In genomic region chr12:57268264-57268663, GRCh38 we compare ENCODE assay signal across 13 cellular contexts. TPM values are rescaled to one million over a fixed set of nuclear protein-coding genes. Genes with fewer than 3 reads are reported as not detected.
DNase-seq lines count a peak whose midpoint lies in the region; ATAC-seq, FAIRE-seq and TF ChIP-seq lines count a peak whose summit lies in the region.
"Had no signal": no experiment of that assay in that cellular context is flagged by ENCODE, and none has a peak within 500 bp of the region (broad histone marks: within the 10 kb centered on the region; RNA-seq: fewer than 3 reads in every experiment).

No MANE protein-coding gene starts in this region.

- POLR2A ChIA-PET in A549 (lab: Yijun Ruan, JAX) (no interaction called here), activated B cell treated with CpG ODN at 0.5 μM for 24 hours (lab: Charles Lee) (no interaction called here)

- TF ChIP-seq EP300 in A549 (IDR thresholded peaks at IDR 0.05), result no peak

- H3K36me3 Mint-ChIP-seq in activated B cell treated with CpG ODN at 0.5 μM for 24 hours (ENCODE audit: low read depth), result peaks cover 80% of the 10 kb centered on the region

- no peaks in the 10 kb centered on the region for H3K9me3 Mint-ChIP-seq in activated B cell treated with CpG ODN at 0.5 μM for 24 hours
- H3K9me3 Mint-ChIP-seq: T-cell had no signal

- intact Hi-C loops in activated B cell treated with CpG ODN at 0.5 μM for 24 hours (cut with micrococcal nuclease) (no loop called here), colonic mucosa (cut with DNase I) (no loop called here)

- TF ChIP-seq RAD21 in A549 (conservative IDR thresholded peaks at IDR 0.05 in 1 of 2, IDR thresholded peaks at IDR 0.05 in 1 of 2), result no peak

- 88% methylated on average over 7 of the region's 7 CpGs for WGBS in A549 (ENCODE audit: missing lambda C conversion rate)

- CTCF ChIA-PET in A549 (lab: Yijun Ruan, JAX) (interaction anchor here (0.6 to 18.3 kb wide), 2 partner anchors 173 to 187 kb away, joined by 3 to 316 read pairs; partner anchors contain the start of genes GLI1 and INHBE), activated B cell treated with CpG ODN at 0.5 μM for 24 hours (lab: Charles Lee) (no interaction called here)

- FAIRE-seq in A549 (lab: Jason Lieb, UNC), result no peak

- H3K4me3 ChIP-seq in A549 (no peak overlapping the region), colonic mucosa (no peak overlapping the region)
- H3K4me3 ChIP-seq: esophagus squamous epithelium had no signal

- H3K27ac ChIP-seq in A549 (peak overlapping the region in 1 of 2 experiments; percentile 44; a peak in 2 of 6 replicates), foreskin keratinocyte (no peak overlapping the region), colonic mucosa (no peak overlapping the region)
- H3K27ac ChIP-seq: esophagus squamous epithelium had no signal

- TF ChIP-seq POLR2A in A549 (IDR thresholded peaks at IDR 0.05; ENCODE audit: low read length), result no peak

- peak in 1 of 2 experiments; percentile 19 for DNase-seq in A549 (ENCODE audit: low read depth in 1 of 2, low spot score in 1 of 2)
- DNase-seq in CD1c-positive myeloid dendritic cell (ENCODE audit: extremely low spot score), result peak; percentile 12
- no peak for DNase-seq in activated B cell treated with CpG ODN at 0.5 μM for 24 hours
- peak in 1 of 2 donors; percentile 10 for DNase-seq in foreskin keratinocyte
- DNase-seq in NCI-H2227 treated with DMSO at 0.1 percent for 48 hours (lab: John Stamatoyannopoulos, UW), result no peak
- no peak for DNase-seq in effector CD8-positive, alpha-beta T cell (lab: John Stamatoyannopoulos, UW)
- no peak for DNase-seq in colonic mucosa
- DNase-seq: central memory CD4-positive, alpha-beta T cell; COR-L47; esophagus squamous epithelium; Kasumi-1; T-cell had no signal

- no peaks in the 10 kb centered on the region for H3K27me3 Mint-ChIP-seq in activated B cell treated with CpG ODN at 0.5 μM for 24 hours
- H3K27me3 Mint-ChIP-seq: T-cell had no signal

- no peak overlapping the region for H3K4me2 ChIP-seq in A549

- no peak overlapping the region for H3K9ac ChIP-seq in colonic mucosa (ENCODE audit: low read depth in 2 of 2, low read length in 2 of 2)

- ATAC-seq in A549 (no peak), activated B cell treated with CpG ODN at 0.5 μM for 24 hours (ENCODE audit: low read depth) (no peak), foreskin keratinocyte (peak; percentile 25), HG03139 (IDR thresholded peaks at IDR 0.05; ENCODE audit: unreplicated experiment) (no peak)
- ATAC-seq: T-cell had no signal

- H3K4me1 ChIP-seq in A549 (no peaks in the 10 kb centered on the region), foreskin keratinocyte (no peaks in the 10 kb centered on the region), colonic mucosa (no peaks in the 10 kb centered on the region)
- H3K4me1 ChIP-seq: esophagus squamous epithelium had no signal

- H3K9me3 ChIP-seq in A549, result no peaks in the 10 kb centered on the region
- no peaks in the 10 kb centered on the region for H3K9me3 ChIP-seq in colonic mucosa
- H3K9me3 ChIP-seq: esophagus squamous epithelium had no signal

- no peak overlapping the region for H3K4me3 Mint-ChIP-seq in activated B cell treated with CpG ODN at 0.5 μM for 24 hours
- H3K4me3 Mint-ChIP-seq: T-cell had no signal

- H3K4me1 Mint-ChIP-seq in activated B cell treated with CpG ODN at 0.5 μM for 24 hours, result peaks cover 5% of the 10 kb centered on the region
- H3K4me1 Mint-ChIP-seq: T-cell had no signal

- H3K27me3 ChIP-seq in foreskin keratinocyte (no peaks in the 10 kb centered on the region), colonic mucosa (no peaks in the 10 kb centered on the region)
- H3K27me3 ChIP-seq: esophagus squamous epithelium had no signal

- H3K27ac Mint-ChIP-seq in activated B cell treated with CpG ODN at 0.5 μM for 24 hours, result peak overlapping the region; percentile 52

- TF ChIP-seq CTCF in A549 (IDR thresholded peaks at IDR 0.05) (no peak), activated B cell treated with CpG ODN at 0.5 μM for 24 hours (IDR thresholded peaks at IDR 0.05) (no peak), foreskin keratinocyte (conservative IDR thresholded peaks at IDR 0.05) (no peak), colonic mucosa (IDR thresholded peaks at IDR 0.05) (no peak)

- H3K36me3 ChIP-seq in colonic mucosa, result peaks cover 12% of the 10 kb centered on the region

TF ChIP-seq in A549, 52 proteins besides CTCF, POLR2A, EP300 and RAD21:
- TF ChIP-seq HDAC2 (IDR thresholded peaks at IDR 0.05) (no peak), USF2 (IDR thresholded peaks at IDR 0.05) (no peak), MYC (IDR thresholded peaks at IDR 0.05; ENCODE audit: borderline replicate concordance, low read length) (no peak), MAFK (IDR thresholded peaks at IDR 0.05; ENCODE audit: partially characterized antibody) (peak; percentile 26)
- TF ChIP-seq, protein P1, sequence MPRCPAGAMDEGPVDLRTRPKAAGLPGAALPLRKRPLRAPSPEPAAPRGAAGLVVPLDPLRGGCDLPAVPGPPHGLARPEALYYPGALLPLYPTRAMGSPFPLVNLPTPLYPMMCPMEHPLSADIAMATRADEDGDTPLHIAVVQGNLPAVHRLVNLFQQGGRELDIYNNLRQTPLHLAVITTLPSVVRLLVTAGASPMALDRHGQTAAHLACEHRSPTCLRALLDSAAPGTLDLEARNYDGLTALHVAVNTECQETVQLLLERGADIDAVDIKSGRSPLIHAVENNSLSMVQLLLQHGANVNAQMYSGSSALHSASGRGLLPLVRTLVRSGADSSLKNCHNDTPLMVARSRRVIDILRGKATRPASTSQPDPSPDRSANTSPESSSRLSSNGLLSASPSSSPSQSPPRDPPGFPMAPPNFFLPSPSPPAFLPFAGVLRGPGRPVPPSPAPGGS (IDR thresholded peaks at IDR 0.05), result no peak

RNA-seq across cellular contexts. Expression of gene STAC3, which starts 17.3 kb away (rescaled TPM):
- 0.40 and 0.62 TPM in 2 replicates for polyA plus RNA-seq in A549 (2011; rRNA removed)
- 0.32 and 0.41 TPM in 2 replicates for polyA plus RNA-seq in A549 (2012; cell fraction: cytosol; rRNA removed)
- 1.8 and 2.2 TPM in 2 replicates for polyA plus RNA-seq in A549 (2012; cell fraction: nucleus; rRNA removed)
- polyA plus RNA-seq in A549 (2017; fragmentation: RNase III; extraction: RNeasy Plus Mini Kit Qiagen cat#74134 plus additional on column Dnase treatment), result 0.43 to 0.59 TPM (median 0.54 TPM) in 3 replicates
- polyA minus RNA-seq in A549 (2011; rRNA and poly(A)+ RNA removed), result 0.45 and 0.68 TPM in 2 replicates
- total RNA-seq in activated B cell treated with CpG ODN at 0.5 μM for 24 hours, result 4.6 and 5.5 TPM in 2 replicates
- 0.46 and 0.48 TPM in 2 replicates for total RNA-seq in foreskin keratinocyte
- polyA plus RNA-seq in foreskin keratinocyte, result 0.71 and 0.85 TPM in 2 replicates
- 1 to 10 TPM; 1.9 to 2.7 TPM for total RNA-seq in colonic mucosa

RNA-seq across cellular contexts. Expression of gene SHMT2, which starts 38.8 kb away (rescaled TPM):
- 110 and 113 TPM in 2 replicates for polyA plus RNA-seq in A549 (2011; rRNA removed)
- 303 and 306 TPM in 2 replicates for polyA plus RNA-seq in A549 (2012; cell fraction: cytosol; rRNA removed)
- polyA plus RNA-seq in A549 (2012; cell fraction: nucleus; rRNA removed), result 517 and 642 TPM in 2 replicates
- polyA plus RNA-seq in A549 (2017; fragmentation: RNase III; extraction: RNeasy Plus Mini Kit Qiagen cat#74134 plus additional on column Dnase treatment), result 150 to 166 TPM (median 156 TPM) in 3 replicates
- polyA minus RNA-seq in A549 (2011; rRNA and poly(A)+ RNA removed), result 161 and 189 TPM in 2 replicates
- 268 and 270 TPM in 2 replicates for total RNA-seq in activated B cell treated with CpG ODN at 0.5 μM for 24 hours
- 200 and 237 TPM in 2 replicates for total RNA-seq in foreskin keratinocyte
- polyA plus RNA-seq in foreskin keratinocyte, result 188 and 221 TPM in 2 replicates
- total RNA-seq in colonic mucosa, result 100 to 1,000 TPM in 1 of 2 donors, 10 to 100 TPM in 1; 69.4 to 160 TPM

RNA-seq across cellular contexts. Expression of gene NXPH4, which starts 51.7 kb away (rescaled TPM):
- polyA plus RNA-seq in A549 (2011; rRNA removed), result 0.52 and 0.69 TPM in 2 replicates
- 1.9 and 2.9 TPM in 2 replicates for polyA plus RNA-seq in A549 (2012; cell fraction: cytosol; rRNA removed)
- 2.4 and 3.2 TPM in 2 replicates for polyA plus RNA-seq in A549 (2012; cell fraction: nucleus; rRNA removed)
- polyA plus RNA-seq in A549 (2017; fragmentation: RNase III; extraction: RNeasy Plus Mini Kit Qiagen cat#74134 plus additional on column Dnase treatment), result 3.3 to 4.5 TPM (median 3.5 TPM) in 3 replicates
- 0.95 and 1.5 TPM in 2 replicates for polyA minus RNA-seq in A549 (2011; rRNA and poly(A)+ RNA removed)
- 3.4 and 3.5 TPM in 2 replicates for total RNA-seq in activated B cell treated with CpG ODN at 0.5 μM for 24 hours
- 1.2 and 1.3 TPM in 2 replicates for total RNA-seq in foreskin keratinocyte
- 2.9 and 3.3 TPM in 2 replicates for polyA plus RNA-seq in foreskin keratinocyte
- total RNA-seq in colonic mucosa, result under 1 TPM in 1 of 2 donors, not detected in 1; 0.27 TPM
